19 cellular contexts compared by ENCODE assay signal in the genomic region with DNA sequence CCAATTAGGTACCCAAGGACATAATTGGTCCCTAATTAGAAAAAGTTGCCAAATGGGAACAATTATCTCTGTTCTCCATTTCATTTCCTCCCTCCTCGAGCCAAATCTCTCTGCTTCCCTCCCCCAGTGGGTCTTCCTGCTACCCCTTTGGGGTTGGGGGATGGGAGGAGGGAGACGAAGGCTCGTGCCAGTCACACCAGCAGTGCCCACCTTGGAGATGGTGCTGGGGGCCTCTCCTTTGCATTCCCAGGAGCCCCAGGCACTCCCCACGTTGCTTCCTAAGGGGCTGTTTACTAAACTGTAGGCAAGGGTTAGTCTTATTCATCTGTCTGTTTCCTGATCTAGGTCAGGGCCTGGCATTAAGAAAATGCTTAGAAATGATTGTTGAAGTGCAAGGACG. TPM values are rescaled to one million over a fixed set of nuclear protein-coding genes. Genes with fewer than 3 reads are reported as not detected.
"Had no signal": no experiment of that assay in that cellular context is flagged by ENCODE, and none has a peak within 500 bp of the region (broad histone marks: within the 10 kb centered on the region; RNA-seq: fewer than 3 reads in every experiment).

No MANE protein-coding gene starts in this region.

- H3K9ac ChIP-seq: parathyroid adenoma had no signal

- H3K27ac Mint-ChIP-seq: stimulated activated effector memory CD8-positive, alpha-beta T cell treated with anti-CD3 and anti-CD28 coated beads, Interleukin-12 subunit alpha, Interleukin-12 subunit beta, amount 100 ng/mL, for 72 hours; type B pancreatic cell had no signal

- H3K4me1 ChIP-seq: heart left ventricle, parathyroid adenoma, prostate gland, right lobe of liver, suprapubic skin, thyroid gland had no signal

- H3K79me2 ChIP-seq: parathyroid adenoma had no signal

- DNase-seq: effector memory CD4-positive, alpha-beta T cell; hippocampal formation; kidney glomerular epithelial cell; mammary epithelial cell; midbrain; occipital lobe; right lobe of liver; stimulated activated CD4-positive, alpha-beta T cell treated with anti-CD3 and anti-CD28 coated beads, Interleukin-4, amount 100 ng/mL, for 1 hour; stimulated activated CD8-positive, alpha-beta memory T cell treated with anti-CD3 and anti-CD28 coated beads, Interleukin-4, amount 100 ng/mL, for 48 hours; stimulated activated naive CD8-positive, alpha-beta T cell treated with anti-CD3 and anti-CD28 coated beads, Interleukin-15, Interleukin-2, amounts not matched to agents 100 U/mL and 50 U/mL, for 24 hours; thyroid gland had no signal

- H3K4me3 Mint-ChIP-seq: stimulated activated effector memory CD8-positive, alpha-beta T cell treated with anti-CD3 and anti-CD28 coated beads, Interleukin-12 subunit alpha, Interleukin-12 subunit beta, amount 100 ng/mL, for 72 hours; type B pancreatic cell had no signal

- H3K4me1 Mint-ChIP-seq: stimulated activated effector memory CD8-positive, alpha-beta T cell treated with anti-CD3 and anti-CD28 coated beads, Interleukin-12 subunit alpha, Interleukin-12 subunit beta, amount 100 ng/mL, for 72 hours had no signal

- H3K27me3 ChIP-seq: heart left ventricle, right lobe of liver, thyroid gland had no signal

- H3K27ac ChIP-seq: heart left ventricle, parathyroid adenoma, prostate gland, right lobe of liver, suprapubic skin, thyroid gland had no signal

- H3K4me3 ChIP-seq: heart left ventricle, prostate gland, right lobe of liver, suprapubic skin, thyroid gland had no signal

- ATAC-seq: esophagus mucosa; heart left ventricle; right lobe of liver; stimulated activated effector memory CD8-positive, alpha-beta T cell treated with anti-CD3 and anti-CD28 coated beads, Interleukin-12 subunit alpha, Interleukin-12 subunit beta, amount 100 ng/mL, for 72 hours; stimulated activated naive CD8-positive, alpha-beta T cell treated with anti-CD3 and anti-CD28 coated beads, Interleukin-15, Interleukin-2, amounts not matched to agents 100 U/mL and 50 U/mL, for 24 hours had no signal

- H3K9me3 Mint-ChIP-seq: stimulated activated effector memory CD8-positive, alpha-beta T cell treated with anti-CD3 and anti-CD28 coated beads, Interleukin-12 subunit alpha, Interleukin-12 subunit beta, amount 100 ng/mL, for 72 hours; type B pancreatic cell had no signal

- H3K36me3 ChIP-seq: heart left ventricle, prostate gland, right lobe of liver, suprapubic skin, thyroid gland had no signal

- H3K36me3 Mint-ChIP-seq: stimulated activated effector memory CD8-positive, alpha-beta T cell treated with anti-CD3 and anti-CD28 coated beads, Interleukin-12 subunit alpha, Interleukin-12 subunit beta, amount 100 ng/mL, for 72 hours; type B pancreatic cell had no signal

RNA-seq across cellular contexts. Expression of a gene that starts 33.1 kb away (rescaled TPM):
- polyA plus RNA-seq: fibroblast of lung had no signal
